ENCODE assay signal across 18 cellular contexts in the genomic region with DNA sequence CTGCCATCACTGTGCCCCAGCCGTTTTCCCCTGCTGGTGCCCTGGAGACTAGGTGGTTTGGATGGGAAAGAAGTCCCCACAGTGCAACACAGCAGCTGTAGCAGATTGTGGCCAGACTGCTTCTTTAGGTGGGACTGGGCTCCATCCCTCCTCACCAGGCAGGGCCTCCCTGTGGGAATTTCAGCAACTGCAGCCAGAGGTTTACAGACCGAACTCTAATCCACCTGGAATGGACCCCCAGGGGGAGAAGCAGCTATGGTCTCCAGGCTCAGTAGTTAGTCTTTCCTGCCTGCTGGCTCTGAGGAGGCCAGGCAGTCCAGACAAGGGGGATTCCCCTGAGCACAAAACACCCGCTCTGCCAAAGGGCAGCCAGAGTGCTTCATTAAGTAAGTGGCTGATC.
DNase-seq lines count a peak whose midpoint lies in the region; ATAC-seq and TF ChIP-seq lines count a peak whose summit lies in the region.
"Had no signal": no experiment of that assay in that cellular context is flagged by ENCODE, and none has a peak within 500 bp of the region (broad histone marks: within the 10 kb centered on the region; RNA-seq: fewer than 3 reads in every experiment).

No MANE protein-coding gene starts in this region.

- H3K36me3 ChIP-seq in IMR-90 (ENCODE audit: control insufficient read depth, insufficient read depth, low read length), result peaks cover 5% of the 10 kb centered on the region; the same call in 1 of the 2 replicates
- H3K36me3 ChIP-seq in mesendoderm (ENCODE audit: control insufficient read depth, insufficient read depth, low read length), result no peaks in the 10 kb centered on the region
- H3K36me3 ChIP-seq in spleen, result no peaks in the 10 kb centered on the region

- WGBS in IMR-90 (ENCODE audit: extremely low coverage in 2 of 2, insufficient read length in 1 of 2), 2 experiments, result no CpG with 5 or more reads among the region's 3 CpGs
- WGBS in mesendoderm (ENCODE audit: extremely low coverage, insufficient coverage, low lambda C conversion rate), result no CpG with 5 or more reads among the region's 3 CpGs
- 74 to 86% (median 83%) methylated on average over 3 of the region's 3 CpGs for WGBS in spleen, 5 donors

- H4K5ac ChIP-seq in IMR-90 (ENCODE audit: low read depth, low read length) (peak overlapping the region; percentile 88), mesendoderm (ENCODE audit: low read length) (no peak overlapping the region)

- intact Hi-C loops in IMR-90 (cut with micrococcal nuclease) (loop anchor here (5.0 kb wide), 1 partner anchor 188 kb away; a partner anchor contains a TSS), spleen (cut with DNase I; ENCODE audit: low total_unique reads) (no loop called here)

- no peak overlapping the region for H3K4me2 ChIP-seq in IMR-90 (ENCODE audit: low read depth, low read length)
- H3K4me2 ChIP-seq in mesendoderm (ENCODE audit: low read length), result no peak overlapping the region

- H3K79me2 ChIP-seq in mesendoderm (ENCODE audit: control insufficient read depth, insufficient read depth, low read length), result no peaks in the 10 kb centered on the region

- no peak overlapping the region for H3K4me3 Mint-ChIP-seq in activated T-helper 17 cell treated with anti-CD3 and anti-CD28 coated beads, Interleukin-2, amount 50 U/mL, for 72 hours
- H3K4me3 Mint-ChIP-seq: B cell; CD4-positive, alpha-beta T cell; HFFc6; IgD-negative memory B cell had no signal

- peaks cover 15% of the 10 kb centered on the region for H3K4me1 ChIP-seq in IMR-90 (ENCODE audit: control insufficient read depth, insufficient read depth, low read length)
- H3K4me1 ChIP-seq in mesendoderm (ENCODE audit: control insufficient read depth, low read depth, low read length), result no peaks in the 10 kb centered on the region
- no peaks in the 10 kb centered on the region for H3K4me1 ChIP-seq in spleen

- H2BK5ac ChIP-seq in IMR-90 (ENCODE audit: low read depth, low read length, poor library complexity, severe bottlenecking), result peak overlapping the region; percentile 47
- H2BK5ac ChIP-seq in mesendoderm (ENCODE audit: low read length), result no peak overlapping the region

- peak overlapping the region; percentile 36; the same call in 1 of the 3 replicates for H2BK15ac ChIP-seq in IMR-90 (ENCODE audit: low read depth, low read length)
- no peak overlapping the region for H2BK15ac ChIP-seq in mesendoderm (replicated peaks; ENCODE audit: low read depth)

- H3K23ac ChIP-seq in IMR-90 (ENCODE audit: low read depth, low read length) (peak overlapping the region; percentile 38), mesendoderm (ENCODE audit: low read length) (no peak overlapping the region)

- TF ChIP-seq POLR2A in IMR-90 (IDR thresholded peaks at IDR 0.05; ENCODE audit: low read depth, low read length) (no peak), spleen (IDR thresholded peaks at IDR 0.05) (no peak)

- H4K20me1 ChIP-seq in IMR-90 (ENCODE audit: insufficient read depth, low read length), result no peaks in the 10 kb centered on the region

- H4K8ac ChIP-seq in IMR-90 (ENCODE audit: low read depth in 2 of 2, low read length in 2 of 2) (peak overlapping the region; percentile 56 to 61), mesendoderm (ENCODE audit: low read depth, low read length) (no peak overlapping the region)

- H2AK5ac ChIP-seq in IMR-90 (ENCODE audit: low read depth, low read length) (peak overlapping the region; percentile 46), mesendoderm (ENCODE audit: low read length) (no peak overlapping the region)

- CTCF ChIA-PET in IMR-90 (lab: Yijun Ruan, JAX), result interaction anchor here (0.6 to 0.9 kb wide), 2 partner anchors 21 to 1233 kb away, joined by 3 read pairs; no protein-coding TSS in a partner anchor

- H3K14ac ChIP-seq in IMR-90 (replicated peaks; ENCODE audit: low read depth, low read length), result peak overlapping the region; percentile 81

- in situ Hi-C loops in IMR-90 (cut with MboI; ENCODE audit: low sequenced_read_pairs), result no loop called here

- peaks cover 7% of the 10 kb centered on the region for H3K9me3 Mint-ChIP-seq in activated T-helper 17 cell treated with anti-CD3 and anti-CD28 coated beads, Interleukin-2, amount 50 U/mL, for 72 hours

- H3K79me1 ChIP-seq in IMR-90 (ENCODE audit: low read depth in 1 of 2, low read length in 2 of 2) (no peaks in the 10 kb centered on the region), mesendoderm (ENCODE audit: low read length) (no peaks in the 10 kb centered on the region)

- H3K4ac ChIP-seq in IMR-90 (ENCODE audit: low read depth, low read length), result peak overlapping the region; percentile 84
- H3K4ac ChIP-seq in mesendoderm (ENCODE audit: low read depth, low read length), result no peak overlapping the region

- H2AK9ac ChIP-seq in IMR-90 (replicated peaks; ENCODE audit: low read depth, low read length, poor library complexity), result no peak overlapping the region

- H3K56ac ChIP-seq in IMR-90 (ENCODE audit: extremely low read depth, insufficient read depth, low read length) (no peak overlapping the region), mesendoderm (ENCODE audit: low read length) (no peak overlapping the region)

- H3K27ac Mint-ChIP-seq in activated T-helper 17 cell treated with anti-CD3 and anti-CD28 coated beads, Interleukin-2, amount 50 U/mL, for 72 hours, result no peak overlapping the region
- H3K27ac Mint-ChIP-seq: B cell; CD4-positive, alpha-beta T cell; HFFc6; IgD-negative memory B cell had no signal

- H4K91ac ChIP-seq in IMR-90 (ENCODE audit: insufficient read depth, low read depth, low read length), result peak overlapping the region; percentile 88

- no peaks in the 10 kb centered on the region; the same call in 1 of the 2 replicates for H3K9me3 ChIP-seq in IMR-90 (ENCODE audit: control insufficient read depth, insufficient read depth, low read length)
- H3K9me3 ChIP-seq in spleen, result peaks cover 0 to 37% (median 12%) of the 10 kb centered on the region in 8 donors

- POLR2A ChIA-PET in IMR-90 (lab: Charles Lee; ENCODE audit: unreplicated experiment), result no interaction called here

- H3K4me3 ChIP-seq in IMR-90 (ENCODE audit: insufficient read depth, low read depth, low read length), result no peak overlapping the region
- H3K4me3 ChIP-seq in mesendoderm (ENCODE audit: low read length), result no peak overlapping the region
- no peak overlapping the region for H3K4me3 ChIP-seq in spleen
- H3K4me3 ChIP-seq: GM23248 had no signal

- H3K9ac ChIP-seq in IMR-90 (ENCODE audit: low read depth, low read length) (peak overlapping the region; percentile 13; the same call in 1 of the 2 replicates), mesendoderm (ENCODE audit: low read length) (no peak overlapping the region)
- H3K9ac ChIP-seq: GM23248 had no signal

- H3K36me3 Mint-ChIP-seq in activated T-helper 17 cell treated with anti-CD3 and anti-CD28 coated beads, Interleukin-2, amount 50 U/mL, for 72 hours (ENCODE audit: low read depth), result no peaks in the 10 kb centered on the region
- H3K36me3 Mint-ChIP-seq: IgD-negative memory B cell had no signal

- H3K18ac ChIP-seq in IMR-90 (ENCODE audit: low read depth, low read length) (peak overlapping the region; percentile 90), mesendoderm (ENCODE audit: low read length) (no peak overlapping the region)

- H3K27ac ChIP-seq in IMR-90 (ENCODE audit: insufficient read depth, low read length) (peak overlapping the region; percentile 93), mesendoderm (ENCODE audit: low read depth, low read length) (no peak overlapping the region), spleen (no peak overlapping the region)
- H3K27ac ChIP-seq: GM23248 had no signal

- H3K27me3 ChIP-seq in IMR-90 (ENCODE audit: control insufficient read depth, insufficient read depth, low read length) (no peaks in the 10 kb centered on the region), mesendoderm (ENCODE audit: insufficient read depth, low read length, poor library complexity) (no peaks in the 10 kb centered on the region), spleen (replicated peaks in 1 of 7) (no peaks in the 10 kb centered on the region)

- peak overlapping the region; percentile 88 for H2BK120ac ChIP-seq in IMR-90 (ENCODE audit: low read depth, low read length)
- no peak overlapping the region for H2BK120ac ChIP-seq in mesendoderm (ENCODE audit: low read depth, low read length)

- dilution Hi-C loops in IMR-90 (cut with HindIII; ENCODE audit: low sequenced_read_pairs, unreplicated experiment), result no loop called here

- no peaks in the 10 kb centered on the region for H3K4me1 Mint-ChIP-seq in activated T-helper 17 cell treated with anti-CD3 and anti-CD28 coated beads, Interleukin-2, amount 50 U/mL, for 72 hours
- H3K4me1 Mint-ChIP-seq: B cell, IgD-negative memory B cell had no signal

- BruUV-seq in IMR-90 (replicated peaks; lab: Mats Ljungman, UMichigan), result no TSS peak

- H2BK20ac ChIP-seq in IMR-90 (ENCODE audit: low read depth, low read length), result peak overlapping the region; percentile 90

- no peak for TF ChIP-seq CTCF in IMR-90 (conservative IDR thresholded peaks at IDR 0.05; ENCODE audit: low read depth, low read length)
- no peak for TF ChIP-seq CTCF in spleen (IDR thresholded peaks at IDR 0.05 in 8 of 11, conservative IDR thresholded peaks at IDR 0.05 in 3 of 11)

- no peak overlapping the region for H2AFZ ChIP-seq in IMR-90 (replicated peaks; ENCODE audit: low read length, poor library complexity)
- H2AFZ ChIP-seq: GM23248 had no signal

- DNase-seq in Daoy (ENCODE audit: low read depth), result peak; percentile 21
- DNase-seq in IMR-90, result peak; percentile 28
- DNase-seq in glomerular visceral epithelial cell (ENCODE audit: extremely low spot score), result peak; percentile 37
- peak; percentile 66 for DNase-seq in mesendoderm
- DNase-seq in spleen, result no peak
- no peak for DNase-seq in activated CD8-positive, alpha-beta memory T cell treated with anti-CD3 and anti-CD28 coated beads, Interleukin-2, amount 50 U/mL, for 48 hours
- no peak for DNase-seq in AG08395 (ENCODE audit: low spot score)
- DNase-seq: 8988T; C1 segment of cervical spinal cord; Calu3; CD4-positive, alpha-beta T cell; DMS 273 treated with DMSO at 0.1 percent for 48 hours; GM23248; HCEC 1CT; HFFc6 had no signal

- ATAC-seq in IMR-90 (ENCODE audit: low read depth), result peak; percentile 36
- no peak for ATAC-seq in activated T-helper 17 cell treated with anti-CD3 and anti-CD28 coated beads, Interleukin-2, amount 50 U/mL, for 72 hours (replicated peaks)

- 0 out of 2 replicates have a peak, but pooled peaks cover 7% of the 10 kb centered on the region for H3K9me1 ChIP-seq in IMR-90 (ENCODE audit: insufficient read depth, low read length)

- peaks cover 4% of the 10 kb centered on the region for H3K27me3 Mint-ChIP-seq in activated T-helper 17 cell treated with anti-CD3 and anti-CD28 coated beads, Interleukin-2, amount 50 U/mL, for 72 hours
- H3K27me3 Mint-ChIP-seq: IgD-negative memory B cell had no signal

- TF ChIP-seq RAD21 in IMR-90 (IDR thresholded peaks at IDR 0.05; ENCODE audit: low read length), result no peak

Comparison
In these comparisons a context has a peak if more than half of its experiments do, and no peak if none do; other contexts are left out.
1. DNase-seq: peak in Daoy (single experiment), IMR-90 (single experiment), glomerular visceral epithelial cell (single experiment) and mesendoderm (single experiment); none in spleen (single experiment), activated CD8-positive, alpha-beta memory T cell treated with anti-CD3 and anti-CD28 coated beads, Interleukin-2, amount 50 U/mL, for 48 hours (single experiment) and AG08395 (single experiment).